ENCODE assay signal across 39 cellular contexts in the genomic region with DNA sequence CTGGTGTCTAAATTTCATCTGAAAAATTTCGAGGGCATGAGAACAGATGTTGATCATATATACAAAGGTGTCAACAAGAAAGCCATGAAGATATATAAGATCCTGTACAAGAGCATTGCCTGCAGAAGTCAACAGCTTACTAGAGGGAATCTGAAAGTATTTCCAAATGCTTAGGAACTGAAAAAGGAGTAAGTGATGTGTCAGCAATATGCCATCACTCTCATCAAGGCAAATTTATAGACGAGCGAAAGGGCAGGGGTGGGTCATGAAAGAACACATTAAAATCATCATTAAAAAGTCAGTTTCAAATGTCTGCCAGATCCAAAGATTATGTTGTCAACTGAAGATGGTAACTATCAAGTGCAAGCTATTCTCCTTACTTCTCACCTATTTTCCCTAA.
"Had no signal": no experiment of that assay in that cellular context is flagged by ENCODE, and none has a peak within 500 bp of the region (broad histone marks: within the 10 kb centered on the region; RNA-seq: fewer than 3 reads in every experiment).

No MANE protein-coding gene starts in this region.

- H3K27ac Mint-ChIP-seq: activated B cell treated with CpG ODN at 0.5 μM for 24 hours; activated CD4-positive, alpha-beta memory T cell treated with anti-CD3 and anti-CD28 coated beads for 36 hours; activated CD4-positive, alpha-beta T cell treated with anti-CD3 and anti-CD28 coated beads, Interleukin-2, amount 10 ng/mL, durations not matched to agents 24 days and 14 days; activated CD8-positive, alpha-beta T cell treated with anti-CD3 and anti-CD28 coated beads for 36 hours; activated naive CD4-positive, alpha-beta T cell treated with anti-CD3 and anti-CD28 coated beads for 36 hours; activated naive CD4-positive, alpha-beta T cell treated with anti-CD3 and anti-CD28 coated beads, Interleukin-2, amount 50 U/mL, for 24 hours; activated naive CD8-positive, alpha-beta T cell; activated naive CD8-positive, alpha-beta T cell treated with anti-CD3 and anti-CD28 coated beads, Interleukin-2, amount 10 ng/mL, durations not matched to agents 7 days and 5 days; activated naive CD8-positive, alpha-beta T cell treated with anti-CD3 and anti-CD28 coated beads, Interleukin-2, amount 50 U/mL, for 24 hours; activated T-cell treated with anti-CD3 and anti-CD28 coated beads, Interleukin-2, amount 50 U/mL, for 72 hours; activated T-helper 1 cell treated with anti-CD3 and anti-CD28 coated beads, Interleukin-12 subunit alpha, Interleukin-12 subunit beta, Interleukin-2, Interleukin-4 antibody, amounts not matched to agents 30 ng/mL and 10 ng/mL and 1 ng/mL, durations not matched to agents 14 hours and 24 hours and 36 hours; activated T-helper 17 cell treated with anti-CD3 and anti-CD28 coated beads, Interleukin-2, amount 50 U/mL, for 72 hours; brain; T-helper 1 cell treated with Interleukin-12 subunit alpha and Interleukin-12 subunit beta and Interleukin-4 antibody, amounts not matched to agents 30 μg/mL and 1 μg/mL, for 36 hours; T-helper 2 cell treated with Interferon-gamma antibody and Interleukin-4, amounts not matched to agents 5 μg/mL and 100 μg/mL, for 36 hours had no signal

- H3K4me1 Mint-ChIP-seq: activated B cell treated with CpG ODN at 0.5 μM for 24 hours; activated CD4-positive, alpha-beta T cell treated with anti-CD3 and anti-CD28 coated beads, Interleukin-2, amount 10 ng/mL, durations not matched to agents 24 days and 14 days; activated naive CD4-positive, alpha-beta T cell treated with anti-CD3 and anti-CD28 coated beads, Interleukin-2, amount 50 U/mL, for 24 hours; activated naive CD8-positive, alpha-beta T cell treated with anti-CD3 and anti-CD28 coated beads, Interleukin-2, amount 10 ng/mL, durations not matched to agents 7 days and 5 days; activated naive CD8-positive, alpha-beta T cell treated with anti-CD3 and anti-CD28 coated beads, Interleukin-2, amount 50 U/mL, for 24 hours; activated T-helper 17 cell treated with anti-CD3 and anti-CD28 coated beads, Interleukin-2, amount 50 U/mL, for 72 hours; central memory CD8-positive, alpha-beta T cell had no signal

- FAIRE-seq: bronchial epithelial cell, TTC549 had no signal

- H3K27me3 Mint-ChIP-seq: activated B cell treated with CpG ODN at 0.5 μM for 24 hours; activated CD4-positive, alpha-beta memory T cell treated with anti-CD3 and anti-CD28 coated beads for 36 hours; activated CD4-positive, alpha-beta T cell treated with anti-CD3 and anti-CD28 coated beads, Interleukin-2, amount 10 ng/mL, durations not matched to agents 24 days and 14 days; activated CD8-positive, alpha-beta T cell treated with anti-CD3 and anti-CD28 coated beads for 36 hours; activated naive CD4-positive, alpha-beta T cell treated with anti-CD3 and anti-CD28 coated beads, Interleukin-2, amount 50 U/mL, for 24 hours; activated naive CD8-positive, alpha-beta T cell; activated naive CD8-positive, alpha-beta T cell treated with anti-CD3 and anti-CD28 coated beads, Interleukin-2, amount 10 ng/mL, durations not matched to agents 7 days and 5 days; activated naive CD8-positive, alpha-beta T cell treated with anti-CD3 and anti-CD28 coated beads, Interleukin-2, amount 50 U/mL, for 24 hours; activated T-helper 17 cell treated with anti-CD3 and anti-CD28 coated beads, Interleukin-2, amount 50 U/mL, for 72 hours; central memory CD8-positive, alpha-beta T cell had no signal

- H3K4me3 ChIP-seq: ascending aorta, cardiac muscle cell had no signal

- H3K27me3 ChIP-seq: ascending aorta, cardiac muscle cell had no signal

- H3K4me1 ChIP-seq: ascending aorta had no signal

- H3K36me3 Mint-ChIP-seq: activated CD4-positive, alpha-beta memory T cell treated with anti-CD3 and anti-CD28 coated beads for 36 hours; activated naive CD4-positive, alpha-beta T cell treated with anti-CD3 and anti-CD28 coated beads, Interleukin-2, amount 50 U/mL, for 24 hours; activated naive CD8-positive, alpha-beta T cell; activated naive CD8-positive, alpha-beta T cell treated with anti-CD3 and anti-CD28 coated beads, Interleukin-2, amount 10 ng/mL, durations not matched to agents 7 days and 5 days had no signal

- H3K36me3 ChIP-seq: ascending aorta, cardiac muscle cell had no signal

- DNase-seq: activated B cell treated with CpG ODN at 0.5 μM for 24 hours; activated CD4-positive, alpha-beta memory T cell treated with anti-CD3 and anti-CD28 coated beads for 36 hours; activated CD4-positive, alpha-beta T cell treated with anti-CD3 and anti-CD28 coated beads for 4 hours; activated CD4-positive, alpha-beta T cell treated with anti-CD3 and anti-CD28 coated beads, Interleukin-2, amount 10 ng/mL, durations not matched to agents 24 days and 14 days; activated CD4-positive, alpha-beta T cell treated with anti-CD3 and anti-CD28 coated beads, Interleukin-2, amount 50 U/mL, for 1 hour; activated CD4-positive, alpha-beta T cell treated with anti-CD3 and anti-CD28 coated beads, Interleukin-2, amount 50 U/mL, for 4 hours; activated CD4-positive, CD25-positive, alpha-beta regulatory T cell treated with anti-CD3 and anti-CD28 coated beads, Interleukin-2, amount 50 U/mL, for 72 hours; activated CD8-positive, alpha-beta memory T cell treated with anti-CD3 and anti-CD28 coated beads, Interleukin-2, amount 50 U/mL, for 4 hours; activated CD8-positive, alpha-beta T cell treated with anti-CD3 and anti-CD28 coated beads for 36 hours; activated effector memory CD4-positive, alpha-beta T cell treated with anti-CD3 and anti-CD28 coated beads, Interleukin-2, amount 50 U/mL, for 16 hours; activated gamma-delta T cell treated with Interleukin-2 at 50 U/mL for 16 hours; activated naive CD4-positive, alpha-beta T cell; activated naive CD4-positive, alpha-beta T cell treated with anti-CD3 and anti-CD28 coated beads for 36 hours; activated naive CD8-positive, alpha-beta T cell treated with anti-CD3 and anti-CD28 coated beads, Interleukin-2, amount 10 ng/mL, durations not matched to agents 7 days and 5 days; activated naive CD8-positive, alpha-beta T cell treated with anti-CD3 and anti-CD28 coated beads, Interleukin-2, amount 50 U/mL, for 24 hours; activated T-cell treated with anti-CD3 and anti-CD28 coated beads for 4 hours; activated T-cell treated with anti-CD3 and anti-CD28 coated beads, Interleukin-2, amount 50 U/mL, for 1 hour; activated T-cell treated with anti-CD3 and anti-CD28 coated beads, Interleukin-2, amount 50 U/mL, for 4 hours; activated T-cell treated with anti-CD3 and anti-CD28 coated beads, Interleukin-2, amount 50 U/mL, for 72 hours; amygdala; anterior cingulate cortex; caudate nucleus; cerebellar nuclear complex; T-helper 1 cell; T-helper 2 cell; T-helper 9 cell had no signal

- ATAC-seq: activated CD8-positive, alpha-beta T cell treated with anti-CD3 and anti-CD28 coated beads for 36 hours; activated naive CD8-positive, alpha-beta T cell treated with anti-CD3 and anti-CD28 coated beads, Interleukin-2, amount 50 U/mL, for 24 hours; activated T-cell treated with anti-CD3 and anti-CD28 coated beads, Interleukin-2, amount 50 U/mL, for 4 hours; activated T-cell treated with anti-CD3 and anti-CD28 coated beads, Interleukin-2, amount 50 U/mL, for 72 hours; activated T-helper 17 cell treated with anti-CD3 and anti-CD28 coated beads, Interleukin-2, amount 50 U/mL, for 72 hours had no signal

- H3K27ac ChIP-seq: ascending aorta, cardiac muscle cell, VCaP had no signal

- H3K4me3 Mint-ChIP-seq: activated B cell treated with CpG ODN at 0.5 μM for 24 hours; activated CD4-positive, alpha-beta memory T cell treated with anti-CD3 and anti-CD28 coated beads for 36 hours; activated CD4-positive, alpha-beta T cell treated with anti-CD3 and anti-CD28 coated beads, Interleukin-2, amount 10 ng/mL, durations not matched to agents 24 days and 14 days; activated CD8-positive, alpha-beta T cell treated with anti-CD3 and anti-CD28 coated beads for 36 hours; activated naive CD4-positive, alpha-beta T cell treated with anti-CD3 and anti-CD28 coated beads for 36 hours; activated naive CD4-positive, alpha-beta T cell treated with anti-CD3 and anti-CD28 coated beads, Interleukin-2, amount 50 U/mL, for 24 hours; activated naive CD8-positive, alpha-beta T cell; activated naive CD8-positive, alpha-beta T cell treated with anti-CD3 and anti-CD28 coated beads, Interleukin-2, amount 10 ng/mL, durations not matched to agents 7 days and 5 days; activated naive CD8-positive, alpha-beta T cell treated with anti-CD3 and anti-CD28 coated beads, Interleukin-2, amount 50 U/mL, for 24 hours; activated T-cell treated with anti-CD3 and anti-CD28 coated beads, Interleukin-2, amount 50 U/mL, for 4 hours; activated T-cell treated with anti-CD3 and anti-CD28 coated beads, Interleukin-2, amount 50 U/mL, for 72 hours; activated T-helper 1 cell treated with anti-CD3 and anti-CD28 coated beads, Interleukin-12 subunit alpha, Interleukin-12 subunit beta, Interleukin-2, Interleukin-4 antibody, amounts not matched to agents 30 ng/mL and 10 ng/mL and 1 ng/mL, durations not matched to agents 14 hours and 24 hours and 36 hours; activated T-helper 17 cell treated with anti-CD3 and anti-CD28 coated beads, Interleukin-2, amount 50 U/mL, for 72 hours; brain; central memory CD8-positive, alpha-beta T cell; T-helper 1 cell treated with Interleukin-12 subunit alpha and Interleukin-12 subunit beta and Interleukin-4 antibody, amounts not matched to agents 30 μg/mL and 1 μg/mL, for 36 hours; T-helper 2 cell treated with Interferon-gamma antibody and Interleukin-4, amounts not matched to agents 5 μg/mL and 100 μg/mL, for 36 hours had no signal
